In genomic region chr22:31199187-31199586, GRCh38 we compare ENCODE assay signal across 1 cellular context.
TF ChIP-seq lines count a peak whose summit lies in the region.

No MANE protein-coding gene starts in this region.

TF ChIP-seq in H1, 55 proteins besides CTCF, POLR2A, EP300 and RAD21:
- TF ChIP-seq EGR1 (IDR thresholded peaks at IDR 0.05; ENCODE audit: borderline replicate concordance, low read depth, low read length) (no peak), GABPA (IDR thresholded peaks at IDR 0.05; ENCODE audit: borderline replicate concordance, insufficient read depth, low read length) (no peak), SIRT6 (IDR thresholded peaks at IDR 0.05; ENCODE audit: low read length) (no peak), BACH1 (IDR thresholded peaks at IDR 0.05; ENCODE audit: low read length) (no peak), USF2 (IDR thresholded peaks at IDR 0.05; ENCODE audit: low read length) (no peak), CEBPB (IDR thresholded peaks at IDR 0.05; ENCODE audit: low read depth, low read length) (no peak), TEAD4 (IDR thresholded peaks at IDR 0.05; ENCODE audit: low read depth, low read length) (peak; percentile 73)
- TF ChIP-seq, protein P1, sequence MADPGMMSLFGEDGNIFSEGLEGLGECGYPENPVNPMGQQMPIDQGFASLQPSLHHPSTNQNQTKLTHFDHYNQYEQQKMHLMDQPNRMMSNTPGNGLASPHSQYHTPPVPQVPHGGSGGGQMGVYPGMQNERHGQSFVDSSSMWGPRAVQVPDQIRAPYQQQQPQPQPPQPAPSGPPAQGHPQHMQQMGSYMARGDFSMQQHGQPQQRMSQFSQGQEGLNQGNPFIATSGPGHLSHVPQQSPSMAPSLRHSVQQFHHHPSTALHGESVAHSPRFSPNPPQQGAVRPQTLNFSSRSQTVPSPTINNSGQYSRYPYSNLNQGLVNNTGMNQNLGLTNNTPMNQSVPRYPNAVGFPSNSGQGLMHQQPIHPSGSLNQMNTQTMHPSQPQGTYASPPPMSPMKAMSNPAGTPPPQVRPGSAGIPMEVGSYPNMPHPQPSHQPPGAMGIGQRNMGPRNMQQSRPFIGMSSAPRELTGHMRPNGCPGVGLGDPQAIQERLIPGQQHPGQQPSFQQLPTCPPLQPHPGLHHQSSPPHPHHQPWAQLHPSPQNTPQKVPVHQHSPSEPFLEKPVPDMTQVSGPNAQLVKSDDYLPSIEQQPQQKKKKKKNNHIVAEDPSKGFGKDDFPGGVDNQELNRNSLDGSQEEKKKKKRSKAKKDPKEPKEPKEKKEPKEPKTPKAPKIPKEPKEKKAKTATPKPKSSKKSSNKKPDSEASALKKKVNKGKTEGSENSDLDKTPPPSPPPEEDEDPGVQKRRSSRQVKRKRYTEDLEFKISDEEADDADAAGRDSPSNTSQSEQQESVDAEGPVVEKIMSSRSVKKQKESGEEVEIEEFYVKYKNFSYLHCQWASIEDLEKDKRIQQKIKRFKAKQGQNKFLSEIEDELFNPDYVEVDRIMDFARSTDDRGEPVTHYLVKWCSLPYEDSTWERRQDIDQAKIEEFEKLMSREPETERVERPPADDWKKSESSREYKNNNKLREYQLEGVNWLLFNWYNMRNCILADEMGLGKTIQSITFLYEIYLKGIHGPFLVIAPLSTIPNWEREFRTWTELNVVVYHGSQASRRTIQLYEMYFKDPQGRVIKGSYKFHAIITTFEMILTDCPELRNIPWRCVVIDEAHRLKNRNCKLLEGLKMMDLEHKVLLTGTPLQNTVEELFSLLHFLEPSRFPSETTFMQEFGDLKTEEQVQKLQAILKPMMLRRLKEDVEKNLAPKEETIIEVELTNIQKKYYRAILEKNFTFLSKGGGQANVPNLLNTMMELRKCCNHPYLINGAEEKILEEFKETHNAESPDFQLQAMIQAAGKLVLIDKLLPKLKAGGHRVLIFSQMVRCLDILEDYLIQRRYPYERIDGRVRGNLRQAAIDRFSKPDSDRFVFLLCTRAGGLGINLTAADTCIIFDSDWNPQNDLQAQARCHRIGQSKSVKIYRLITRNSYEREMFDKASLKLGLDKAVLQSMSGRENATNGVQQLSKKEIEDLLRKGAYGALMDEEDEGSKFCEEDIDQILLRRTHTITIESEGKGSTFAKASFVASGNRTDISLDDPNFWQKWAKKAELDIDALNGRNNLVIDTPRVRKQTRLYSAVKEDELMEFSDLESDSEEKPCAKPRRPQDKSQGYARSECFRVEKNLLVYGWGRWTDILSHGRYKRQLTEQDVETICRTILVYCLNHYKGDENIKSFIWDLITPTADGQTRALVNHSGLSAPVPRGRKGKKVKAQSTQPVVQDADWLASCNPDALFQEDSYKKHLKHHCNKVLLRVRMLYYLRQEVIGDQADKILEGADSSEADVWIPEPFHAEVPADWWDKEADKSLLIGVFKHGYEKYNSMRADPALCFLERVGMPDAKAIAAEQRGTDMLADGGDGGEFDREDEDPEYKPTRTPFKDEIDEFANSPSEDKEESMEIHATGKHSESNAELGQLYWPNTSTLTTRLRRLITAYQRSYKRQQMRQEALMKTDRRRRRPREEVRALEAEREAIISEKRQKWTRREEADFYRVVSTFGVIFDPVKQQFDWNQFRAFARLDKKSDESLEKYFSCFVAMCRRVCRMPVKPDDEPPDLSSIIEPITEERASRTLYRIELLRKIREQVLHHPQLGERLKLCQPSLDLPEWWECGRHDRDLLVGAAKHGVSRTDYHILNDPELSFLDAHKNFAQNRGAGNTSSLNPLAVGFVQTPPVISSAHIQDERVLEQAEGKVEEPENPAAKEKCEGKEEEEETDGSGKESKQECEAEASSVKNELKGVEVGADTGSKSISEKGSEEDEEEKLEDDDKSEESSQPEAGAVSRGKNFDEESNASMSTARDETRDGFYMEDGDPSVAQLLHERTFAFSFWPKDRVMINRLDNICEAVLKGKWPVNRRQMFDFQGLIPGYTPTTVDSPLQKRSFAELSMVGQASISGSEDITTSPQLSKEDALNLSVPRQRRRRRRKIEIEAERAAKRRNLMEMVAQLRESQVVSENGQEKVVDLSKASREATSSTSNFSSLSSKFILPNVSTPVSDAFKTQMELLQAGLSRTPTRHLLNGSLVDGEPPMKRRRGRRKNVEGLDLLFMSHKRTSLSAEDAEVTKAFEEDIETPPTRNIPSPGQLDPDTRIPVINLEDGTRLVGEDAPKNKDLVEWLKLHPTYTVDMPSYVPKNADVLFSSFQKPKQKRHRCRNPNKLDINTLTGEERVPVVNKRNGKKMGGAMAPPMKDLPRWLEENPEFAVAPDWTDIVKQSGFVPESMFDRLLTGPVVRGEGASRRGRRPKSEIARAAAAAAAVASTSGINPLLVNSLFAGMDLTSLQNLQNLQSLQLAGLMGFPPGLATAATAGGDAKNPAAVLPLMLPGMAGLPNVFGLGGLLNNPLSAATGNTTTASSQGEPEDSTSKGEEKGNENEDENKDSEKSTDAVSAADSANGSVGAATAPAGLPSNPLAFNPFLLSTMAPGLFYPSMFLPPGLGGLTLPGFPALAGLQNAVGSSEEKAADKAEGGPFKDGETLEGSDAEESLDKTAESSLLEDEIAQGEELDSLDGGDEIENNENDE (IDR thresholded peaks at IDR 0.05; ENCODE audit: insufficient replicate concordance, low read length) = no peak
